ENCODE assay signal across 17 cellular contexts in the genomic region with DNA sequence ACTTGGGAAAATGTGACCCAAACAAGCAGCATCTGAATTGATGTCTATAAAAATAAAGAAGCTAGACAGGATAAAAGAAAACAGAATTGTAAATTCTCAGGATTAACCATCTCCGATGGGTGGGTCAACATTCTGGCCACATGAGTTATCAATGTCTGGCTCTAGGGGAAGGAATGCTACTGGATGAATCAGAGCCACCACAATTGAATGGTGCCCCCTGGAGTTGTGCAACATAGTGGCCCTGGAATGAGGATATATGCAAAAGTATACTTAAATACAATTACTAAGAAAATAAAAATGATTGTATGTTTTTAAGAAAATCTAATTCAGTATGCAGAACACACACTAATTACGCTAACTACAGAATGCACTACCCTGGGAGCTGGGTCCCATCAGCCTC.
DNase-seq lines count a peak whose midpoint lies in the region; ATAC-seq and TF ChIP-seq lines count a peak whose summit lies in the region.
"Had no signal": no experiment of that assay in that cellular context is flagged by ENCODE, and none has a peak within 500 bp of the region (broad histone marks: within the 10 kb centered on the region; RNA-seq: fewer than 3 reads in every experiment).

No MANE protein-coding gene starts in this region.

- DNase-seq in Daoy (ENCODE audit: low read depth) (peak; percentile 45), MG63 (peak; percentile 9), esophagus muscularis mucosa (ENCODE audit: extremely low spot score) (no peak), osteoblast (ENCODE audit: insufficient read length, low spot score, missing footprints) (peak; percentile 27), endothelial cell (ENCODE audit: low spot score) (no peak)
- DNase-seq in stimulated activated naive B cell treated with anti-CD40 and anti-IgM and Interleukin-4, amounts not matched to agents 10 μg/mL and 1 μg/mL and 100 μg/mL, for 72 hours, result no peak
- DNase-seq: activated CD4-positive, CD25-positive, alpha-beta regulatory T cell treated with anti-CD3 and anti-CD28 coated beads, Interleukin-2, amount 50 U/mL, for 72 hours; activated T-cell treated with anti-CD3 and anti-CD28 coated beads, Interleukin-2, amount 50 U/mL, for 48 hours; COR-L47; NCI-H1436; NCI-H748 treated with DMSO at 0.1 percent for 48 hours; posterior cingulate gyrus; stimulated activated CD4-positive, alpha-beta T cell treated with anti-CD3 and anti-CD28 coated beads, Interleukin-2, amount 100 ng/mL, for 48 hours; stimulated activated naive CD8-positive, alpha-beta T cell treated with anti-CD3 and anti-CD28 coated beads, Interleukin-15, amount 100 ng/mL, for 72 hours had no signal

- H3K27ac ChIP-seq in esophagus muscularis mucosa (replicated peaks in 1 of 4) (peak overlapping the region in 3 of 4 donors; percentile 22 to 42 (median 38)), osteoblast (ENCODE audit: low read depth, low read length) (peak overlapping the region; percentile 89)

- TF ChIP-seq POLR2A in esophagus muscularis mucosa (IDR thresholded peaks at IDR 0.05; ENCODE audit: low read depth), result no peak

- no peak overlapping the region for H2AFZ ChIP-seq in osteoblast (ENCODE audit: low read length)

- intact Hi-C loops in esophagus muscularis mucosa (cut with DNase I), result no loop called here

- no peak overlapping the region for H3K4me3 Mint-ChIP-seq in stimulated activated naive B cell treated with anti-CD40 and anti-IgM and Interleukin-4, amounts not matched to agents 10 μg/mL and 1 μg/mL and 100 μg/mL, for 72 hours
- no peak overlapping the region for H3K4me3 Mint-ChIP-seq in endothelial cell (ENCODE audit: unreplicated experiment)
- H3K4me3 Mint-ChIP-seq: stimulated activated naive CD8-positive, alpha-beta T cell treated with anti-CD3 and anti-CD28 coated beads, Interleukin-15, amount 100 ng/mL, for 72 hours had no signal

- TF ChIP-seq EP300 in esophagus muscularis mucosa (IDR thresholded peaks at IDR 0.05), result no peak

- peaks cover 0 to 3% of the 10 kb centered on the region in 2 donors for H3K27me3 Mint-ChIP-seq in stimulated activated naive B cell treated with anti-CD40 and anti-IgM and Interleukin-4, amounts not matched to agents 10 μg/mL and 1 μg/mL and 100 μg/mL, for 72 hours
- H3K27me3 Mint-ChIP-seq in endothelial cell (ENCODE audit: unreplicated experiment), result peaks cover 3% of the 10 kb centered on the region
- H3K27me3 Mint-ChIP-seq: stimulated activated naive CD8-positive, alpha-beta T cell treated with anti-CD3 and anti-CD28 coated beads, Interleukin-15, amount 100 ng/mL, for 72 hours had no signal

- H3K36me3 Mint-ChIP-seq in stimulated activated naive B cell treated with anti-CD40 and anti-IgM and Interleukin-4, amounts not matched to agents 10 μg/mL and 1 μg/mL and 100 μg/mL, for 72 hours, result no peaks in the 10 kb centered on the region
- H3K36me3 Mint-ChIP-seq in endothelial cell (ENCODE audit: low read depth, unreplicated experiment), result peaks cover 28% of the 10 kb centered on the region

- H3K9me3 ChIP-seq in MG63 (no peaks in the 10 kb centered on the region), esophagus muscularis mucosa (no peaks in the 10 kb centered on the region), osteoblast (ENCODE audit: low read depth, low read length) (no peaks in the 10 kb centered on the region)
- H3K9me3 ChIP-seq: gastrocnemius medialis had no signal

- H3K4me2 ChIP-seq in osteoblast (ENCODE audit: insufficient read depth, low read length), result peak overlapping the region; percentile 71

- 86% methylated on average over 2 of the region's 2 CpGs for WGBS in esophagus muscularis mucosa

- H3K4me1 ChIP-seq in esophagus muscularis mucosa (peaks cover 31 to 58% (median 43%) of the 10 kb centered on the region in 4 donors), osteoblast (ENCODE audit: insufficient read depth, low read length) (peaks cover 52% of the 10 kb centered on the region)

- no peak overlapping the region for H3K4me3 ChIP-seq in MG63
- H3K4me3 ChIP-seq in esophagus muscularis mucosa, result no peak overlapping the region
- H3K4me3 ChIP-seq in osteoblast (ENCODE audit: insufficient read depth, low read length), result no peak overlapping the region
- H3K4me3 ChIP-seq: gastrocnemius medialis had no signal

- no peak for ATAC-seq in stimulated activated naive B cell treated with anti-CD40 and anti-IgM and Interleukin-4, amounts not matched to agents 10 μg/mL and 1 μg/mL and 100 μg/mL, for 72 hours (replicated peaks)
- ATAC-seq in HG03439 (IDR thresholded peaks at IDR 0.05; ENCODE audit: unreplicated experiment), result no peak
- ATAC-seq in GM21360 (IDR thresholded peaks at IDR 0.05; ENCODE audit: unreplicated experiment), result no peak
- ATAC-seq: stimulated activated naive CD8-positive, alpha-beta T cell treated with anti-CD3 and anti-CD28 coated beads, Interleukin-15, amount 100 ng/mL, for 72 hours had no signal

- H3K4me1 Mint-ChIP-seq in stimulated activated naive B cell treated with anti-CD40 and anti-IgM and Interleukin-4, amounts not matched to agents 10 μg/mL and 1 μg/mL and 100 μg/mL, for 72 hours, result no peaks in the 10 kb centered on the region
- peaks cover 25% of the 10 kb centered on the region for H3K4me1 Mint-ChIP-seq in endothelial cell (ENCODE audit: unreplicated experiment)

- no peaks in the 10 kb centered on the region for H3K79me2 ChIP-seq in osteoblast (ENCODE audit: insufficient read depth, low read length)

- H3K27me3 ChIP-seq in MG63 (no peaks in the 10 kb centered on the region), esophagus muscularis mucosa (no peaks in the 10 kb centered on the region), osteoblast (ENCODE audit: insufficient read depth, low read length) (no peaks in the 10 kb centered on the region)
- H3K27me3 ChIP-seq: gastrocnemius medialis had no signal

- H4K20me1 ChIP-seq in osteoblast (ENCODE audit: insufficient read depth, low read length), result no peaks in the 10 kb centered on the region

- TF ChIP-seq CTCF in esophagus muscularis mucosa (IDR thresholded peaks at IDR 0.05) (no peak), osteoblast (IDR thresholded peaks at IDR 0.05; ENCODE audit: extremely low read depth, low read depth, low read length) (peak; percentile 49), endothelial cell (IDR thresholded peaks at IDR 0.05; ENCODE audit: unreplicated experiment) (no peak)

- no peak overlapping the region for H3K27ac Mint-ChIP-seq in stimulated activated naive B cell treated with anti-CD40 and anti-IgM and Interleukin-4, amounts not matched to agents 10 μg/mL and 1 μg/mL and 100 μg/mL, for 72 hours
- no peak overlapping the region for H3K27ac Mint-ChIP-seq in endothelial cell (ENCODE audit: unreplicated experiment)
- H3K27ac Mint-ChIP-seq: stimulated activated naive CD8-positive, alpha-beta T cell treated with anti-CD3 and anti-CD28 coated beads, Interleukin-15, amount 100 ng/mL, for 72 hours had no signal

- no peaks in the 10 kb centered on the region for H3K9me3 Mint-ChIP-seq in stimulated activated naive B cell treated with anti-CD40 and anti-IgM and Interleukin-4, amounts not matched to agents 10 μg/mL and 1 μg/mL and 100 μg/mL, for 72 hours
- no peaks in the 10 kb centered on the region for H3K9me3 Mint-ChIP-seq in endothelial cell (ENCODE audit: unreplicated experiment)
- H3K9me3 Mint-ChIP-seq: stimulated activated naive CD8-positive, alpha-beta T cell treated with anti-CD3 and anti-CD28 coated beads, Interleukin-15, amount 100 ng/mL, for 72 hours had no signal

- H3K36me3 ChIP-seq in MG63 (no peaks in the 10 kb centered on the region), esophagus muscularis mucosa (peaks cover 5 to 54% (median 12%) of the 10 kb centered on the region in 4 donors), osteoblast (ENCODE audit: insufficient read depth, low read length) (peaks cover 3% of the 10 kb centered on the region)
- H3K36me3 ChIP-seq: gastrocnemius medialis had no signal

Comparison
In these comparisons a context has a peak if more than half of its experiments do, and no peak if none do; other contexts are left out.
1. DNase-seq: peak in Daoy (single experiment), MG63 (single experiment) and osteoblast (single experiment); none in esophagus muscularis mucosa (single experiment), stimulated activated naive B cell treated with anti-CD40 and anti-IgM and Interleukin-4, amounts not matched to agents 10 μg/mL and 1 μg/mL and 100 μg/mL, for 72 hours (single experiment) and endothelial cell (single experiment).